11 cellular contexts compared by ENCODE assay signal in the genomic region with DNA sequence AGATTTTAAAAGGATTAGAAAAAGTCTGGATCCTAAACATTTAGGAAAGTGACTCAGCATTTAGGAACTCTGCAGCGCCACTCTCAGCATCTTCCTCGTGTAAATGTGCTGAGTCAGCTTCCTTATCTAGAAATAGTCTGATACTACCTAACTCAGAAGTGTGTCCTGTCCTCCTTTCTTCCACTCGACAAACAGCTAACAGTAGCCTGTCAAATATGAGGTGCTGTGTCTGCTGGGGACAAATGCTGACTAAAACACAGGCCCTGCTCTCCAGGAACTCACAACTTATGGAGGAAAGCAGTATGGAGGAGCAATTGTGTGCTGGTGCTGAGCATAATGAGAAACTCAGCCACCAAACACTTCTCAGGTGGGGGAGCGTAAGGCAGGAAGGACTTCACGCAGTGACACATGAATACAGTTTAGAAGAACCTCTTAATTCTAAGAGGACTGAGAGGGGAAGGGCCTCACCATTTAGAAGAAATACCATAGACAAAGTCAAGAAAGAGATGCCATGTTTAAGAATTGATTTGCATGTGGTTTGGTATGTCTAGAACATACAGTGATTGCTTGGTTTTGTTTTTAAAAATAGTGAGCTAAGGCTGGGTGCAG.
DNase-seq lines count a peak whose midpoint lies in the region; ATAC-seq and TF ChIP-seq lines count a peak whose summit lies in the region.
"Had no signal": no experiment of that assay in that cellular context is flagged by ENCODE, and none has a peak within 500 bp of the region (broad histone marks: within the 10 kb centered on the region; RNA-seq: fewer than 3 reads in every experiment).

No MANE protein-coding gene starts in this region.

- no peaks in the 10 kb centered on the region for H3K4me1 ChIP-seq in tibial nerve

- no peak for TF ChIP-seq POLR2A in tibial nerve (IDR thresholded peaks at IDR 0.05)

- peaks cover 0 to 5% (median 0%) of the 10 kb centered on the region in 4 donors for H3K9me3 ChIP-seq in tibial nerve

- H3K27me3 ChIP-seq in tibial nerve: no peaks in the 10 kb centered on the region

- DNase-seq in amniotic stem cell (lab: John Stamatoyannopoulos, UW) (peak; percentile 32), DMS53 (lab: John Stamatoyannopoulos, UW) (no peak), tibial nerve (ENCODE audit: low spot score in 2 of 2) (no peak)
- DNase-seq: activated naive CD4-positive, alpha-beta T cell; left cardiac atrium; WERI-Rb-1 had no signal

- TF ChIP-seq EP300 in tibial nerve (IDR thresholded peaks at IDR 0.05): no peak

- 64 to 74% methylated on average over 5 of the region's 5 CpGs for WGBS in tibial nerve, 2 donors

- H3K4me3 ChIP-seq in tibial nerve: no peak overlapping the region

- no peak overlapping the region for H3K27ac ChIP-seq in tibial nerve
- H3K27ac ChIP-seq: WERI-Rb-1 had no signal

- no peaks in the 10 kb centered on the region for H3K27me3 Mint-ChIP-seq in nephron (ENCODE audit: low read depth)

- H3K27ac Mint-ChIP-seq in nephron: peak overlapping the region in 2 of 3 experiments; percentile 68 to 71

- TF ChIP-seq CTCF in nephron (IDR thresholded peaks at IDR 0.05; ENCODE audit: unreplicated experiment in 3 of 3) (no peak), tibial nerve (IDR thresholded peaks at IDR 0.05) (no peak)

- H3K4me1 Mint-ChIP-seq in nephron: peaks cover 6% of the 10 kb centered on the region

- peaks cover 89% of the 10 kb centered on the region for H3K36me3 Mint-ChIP-seq in nephron (ENCODE audit: low read depth)

- no peak overlapping the region for H3K4me3 Mint-ChIP-seq in nephron

- peaks cover 10% of the 10 kb centered on the region for H3K9me3 Mint-ChIP-seq in nephron

- peak; percentile 50 for ATAC-seq in GM18870 (IDR thresholded peaks at IDR 0.05; ENCODE audit: unreplicated experiment)
- peak; percentile 81 for ATAC-seq in HG03045 (IDR thresholded peaks at IDR 0.05; ENCODE audit: unreplicated experiment)
- no peak for ATAC-seq in HG02970 (IDR thresholded peaks at IDR 0.05; ENCODE audit: low FRiP score, unreplicated experiment)
- ATAC-seq: Panc1 had no signal

- peaks cover 0 to 60% (median 3%) of the 10 kb centered on the region in 3 donors for H3K36me3 ChIP-seq in tibial nerve
